19 cellular contexts compared by ENCODE assay signal in the genomic region with DNA sequence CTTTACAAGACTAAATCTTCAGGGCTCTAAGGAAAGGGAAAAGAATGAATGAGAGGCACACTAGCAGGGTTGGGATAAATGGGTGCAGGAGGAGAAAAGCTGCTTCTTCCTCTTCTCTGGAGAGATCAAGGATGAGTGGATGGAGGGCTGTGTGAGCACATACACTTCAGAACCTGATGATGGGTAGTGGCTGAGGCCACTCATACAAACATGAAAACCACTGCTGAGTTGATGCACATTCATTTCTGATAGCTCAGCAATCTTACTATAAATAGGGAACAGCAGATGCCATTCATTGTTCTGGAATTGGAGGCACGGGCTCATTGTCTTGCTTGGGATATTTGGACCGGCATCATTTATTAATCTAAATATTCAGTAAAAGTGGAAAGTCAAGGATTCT.
"Had no signal": no experiment of that assay in that cellular context is flagged by ENCODE, and none has a peak within 500 bp of the region (broad histone marks: within the 10 kb centered on the region; RNA-seq: fewer than 3 reads in every experiment).

No MANE protein-coding gene starts in this region.

- H3K9me3 ChIP-seq: body of pancreas, colonic mucosa, esophagus squamous epithelium, tibial artery, vagina had no signal

- H3K4me1 ChIP-seq: colonic mucosa, esophagus squamous epithelium, parathyroid adenoma, tibial artery had no signal

- DNase-seq: activated CD4-positive, alpha-beta T cell treated with anti-CD3 and anti-CD28 coated beads for 48 hours; activated CD8-positive, alpha-beta memory T cell treated with anti-CD3 and anti-CD28 coated beads, Interleukin-2, amount 50 U/mL, for 4 hours; activated CD8-positive, alpha-beta T cell treated with anti-CD3 and anti-CD28 coated beads, Interleukin-2, amount 10 ng/mL, durations not matched to agents 7 days and 5 days; activated effector memory CD4-positive, alpha-beta T cell treated with anti-CD3 and anti-CD28 coated beads, Interleukin-2, amount 50 U/mL, for 16 hours; activated T-cell treated with anti-CD3 and anti-CD28 coated beads, Interleukin-2, amount 50 U/mL, for 48 hours; body of pancreas; central memory CD4-positive, alpha-beta T cell; colonic mucosa; esophagus squamous epithelium; midbrain; stimulated activated CD4-positive, alpha-beta T cell treated with anti-CD3 and anti-CD28 coated beads, Interleukin-2, amount 100 ng/mL, for 48 hours; T-helper 17 cell; tibial artery had no signal

- H2AFZ ChIP-seq: parathyroid adenoma had no signal

- H3K79me2 ChIP-seq: parathyroid adenoma had no signal

- H3K27me3 ChIP-seq: body of pancreas, colonic mucosa, vagina had no signal

- H3K36me3 ChIP-seq: colonic mucosa, esophagus squamous epithelium, tibial artery, vagina had no signal

- ATAC-seq: activated CD8-positive, alpha-beta T cell treated with anti-CD3 and anti-CD28 coated beads, Interleukin-2, amount 10 ng/mL, durations not matched to agents 7 days and 5 days; activated naive CD4-positive, alpha-beta T cell treated with anti-CD3 and anti-CD28 coated beads, Interleukin-2, amount 50 U/mL, for 72 hours; body of pancreas; stimulated activated memory B cell treated with anti-CD40 and anti-IgM and Interleukin-4, amounts not matched to agents 10 μg/mL and 1 μg/mL and 100 μg/mL, for 72 hours; T-helper 17 cell; WTC11 had no signal

- H3K27ac ChIP-seq: body of pancreas, colonic mucosa, esophagus squamous epithelium, parathyroid adenoma, tibial artery, vagina had no signal

- H3K9ac ChIP-seq: parathyroid adenoma had no signal

- H3K4me3 ChIP-seq: body of pancreas, colonic mucosa, esophagus squamous epithelium, lung, tibial artery, vagina had no signal
